1 cellular context compared by ENCODE assay signal in the genomic region with DNA sequence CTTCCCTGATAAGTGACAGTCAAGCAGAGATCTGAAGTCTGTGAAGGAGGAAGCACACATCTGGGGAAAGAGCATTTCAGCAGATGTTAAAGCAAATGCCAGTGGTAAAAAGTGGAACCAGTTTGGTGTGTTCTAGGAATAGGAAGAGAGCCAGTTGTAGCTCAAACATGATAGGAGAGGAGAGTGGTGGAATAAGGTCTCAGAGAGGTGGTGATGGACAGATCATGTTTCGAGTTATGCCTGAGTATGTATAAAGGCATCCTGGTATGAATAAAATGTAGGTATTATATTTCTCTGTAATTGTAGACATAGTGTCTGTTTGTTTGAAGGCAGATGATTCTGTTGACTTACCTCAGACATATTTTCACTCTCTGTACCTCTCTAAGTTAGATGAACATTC.
TF ChIP-seq lines count a peak whose summit lies in the region.

No MANE protein-coding gene starts in this region.

TF ChIP-seq in SK-N-SH treated with all-trans-retinoic acid at 6 μM for 48 hours, 23 proteins besides CTCF, POLR2A, EP300 and RAD21 (continued from another document):
- TF ChIP-seq, protein P1, sequence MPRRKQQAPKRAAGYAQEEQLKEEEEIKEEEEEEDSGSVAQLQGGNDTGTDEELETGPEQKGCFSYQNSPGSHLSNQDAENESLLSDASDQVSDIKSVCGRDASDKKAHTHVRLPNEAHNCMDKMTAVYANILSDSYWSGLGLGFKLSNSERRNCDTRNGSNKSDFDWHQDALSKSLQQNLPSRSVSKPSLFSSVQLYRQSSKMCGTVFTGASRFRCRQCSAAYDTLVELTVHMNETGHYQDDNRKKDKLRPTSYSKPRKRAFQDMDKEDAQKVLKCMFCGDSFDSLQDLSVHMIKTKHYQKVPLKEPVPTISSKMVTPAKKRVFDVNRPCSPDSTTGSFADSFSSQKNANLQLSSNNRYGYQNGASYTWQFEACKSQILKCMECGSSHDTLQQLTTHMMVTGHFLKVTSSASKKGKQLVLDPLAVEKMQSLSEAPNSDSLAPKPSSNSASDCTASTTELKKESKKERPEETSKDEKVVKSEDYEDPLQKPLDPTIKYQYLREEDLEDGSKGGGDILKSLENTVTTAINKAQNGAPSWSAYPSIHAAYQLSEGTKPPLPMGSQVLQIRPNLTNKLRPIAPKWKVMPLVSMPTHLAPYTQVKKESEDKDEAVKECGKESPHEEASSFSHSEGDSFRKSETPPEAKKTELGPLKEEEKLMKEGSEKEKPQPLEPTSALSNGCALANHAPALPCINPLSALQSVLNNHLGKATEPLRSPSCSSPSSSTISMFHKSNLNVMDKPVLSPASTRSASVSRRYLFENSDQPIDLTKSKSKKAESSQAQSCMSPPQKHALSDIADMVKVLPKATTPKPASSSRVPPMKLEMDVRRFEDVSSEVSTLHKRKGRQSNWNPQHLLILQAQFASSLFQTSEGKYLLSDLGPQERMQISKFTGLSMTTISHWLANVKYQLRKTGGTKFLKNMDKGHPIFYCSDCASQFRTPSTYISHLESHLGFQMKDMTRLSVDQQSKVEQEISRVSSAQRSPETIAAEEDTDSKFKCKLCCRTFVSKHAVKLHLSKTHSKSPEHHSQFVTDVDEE (CRISPR knock-in tag; IDR thresholded peaks at IDR 0.05), result no peak
- TF ChIP-seq PPARA (CRISPR knock-in tag; IDR thresholded peaks at IDR 0.05; ENCODE audit: borderline replicate concordance) (no peak), SNAI2 (CRISPR knock-in tag; IDR thresholded peaks at IDR 0.05) (no peak), ZFP30 (CRISPR knock-in tag; IDR thresholded peaks at IDR 0.05) (no peak), ESRRG (CRISPR knock-in tag; IDR thresholded peaks at IDR 0.05) (no peak)
- TF ChIP-seq, protein P2, sequence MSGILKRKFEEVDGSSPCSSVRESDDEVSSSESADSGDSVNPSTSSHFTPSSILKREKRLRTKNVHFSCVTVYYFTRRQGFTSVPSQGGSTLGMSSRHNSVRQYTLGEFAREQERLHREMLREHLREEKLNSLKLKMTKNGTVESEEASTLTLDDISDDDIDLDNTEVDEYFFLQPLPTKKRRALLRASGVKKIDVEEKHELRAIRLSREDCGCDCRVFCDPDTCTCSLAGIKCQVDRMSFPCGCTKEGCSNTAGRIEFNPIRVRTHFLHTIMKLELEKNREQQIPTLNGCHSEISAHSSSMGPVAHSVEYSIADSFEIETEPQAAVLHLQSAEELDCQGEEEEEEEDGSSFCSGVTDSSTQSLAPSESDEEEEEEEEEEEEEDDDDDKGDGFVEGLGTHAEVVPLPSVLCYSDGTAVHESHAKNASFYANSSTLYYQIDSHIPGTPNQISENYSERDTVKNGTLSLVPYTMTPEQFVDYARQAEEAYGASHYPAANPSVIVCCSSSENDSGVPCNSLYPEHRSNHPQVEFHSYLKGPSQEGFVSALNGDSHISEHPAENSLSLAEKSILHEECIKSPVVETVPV (CRISPR knock-in tag; IDR thresholded peaks at IDR 0.05), result no peak
